In genomic region chr1:12037486-12038355, GRCh38 we compare ENCODE assay signal across 26 cellular contexts. TPM values are rescaled to one million over a fixed set of nuclear protein-coding genes. Genes with fewer than 3 reads are reported as not detected.
A peak's percentile ranks its signal among the peaks of the same experiment; 100 is the strongest.
DNase-seq lines count a peak whose midpoint lies in the region; ATAC-seq and TF ChIP-seq lines count a peak whose summit lies in the region.
"Had no signal": no experiment of that assay in that cellular context is flagged by ENCODE, and none has a peak within 500 bp of the region (broad histone marks: within the 10 kb centered on the region; RNA-seq: fewer than 3 reads in every experiment).

No MANE protein-coding gene starts in this region.

- TF ChIP-seq EP300 in tibial nerve (IDR thresholded peaks at IDR 0.05), result no peak

- H4K20me1 ChIP-seq in BLaER1, result no peaks in the 10 kb centered on the region

- TF ChIP-seq CTCF in HL-60 (IDR thresholded peaks at IDR 0.05; ENCODE audit: insufficient read depth, low read length) (no peak), tibial nerve (IDR thresholded peaks at IDR 0.05) (no peak)

- no peak overlapping the region for H3K23ac ChIP-seq in mesenchymal stem cell (ENCODE audit: low read length in 2 of 2)

- H2BK12ac ChIP-seq in mesenchymal stem cell (ENCODE audit: low read length in 2 of 2), result no peak overlapping the region

- H3K4me3 ChIP-seq in BLaER1, result no peak overlapping the region
- no peak overlapping the region for H3K4me3 ChIP-seq in HL-60 (replicated peaks; ENCODE audit: insufficient read depth, low read length)
- H3K4me3 ChIP-seq in mesenchymal stem cell (ENCODE audit: insufficient read depth in 1 of 2, low read depth in 1 of 2, low read length in 2 of 2), result no peak overlapping the region
- no peak overlapping the region for H3K4me3 ChIP-seq in tibial nerve
- H3K4me3 ChIP-seq: A549, GM23248, PC-9 had no signal

- no peak overlapping the region for H4K8ac ChIP-seq in mesenchymal stem cell (ENCODE audit: low read length)

- peak overlapping the region; percentile 13 for H3K4me3 Mint-ChIP-seq in stimulated activated effector memory CD8-positive, alpha-beta T cell treated with anti-CD3 and anti-CD28 coated beads, Interleukin-12 subunit alpha, Interleukin-12 subunit beta, amount 100 ng/mL, for 72 hours
- H3K4me3 Mint-ChIP-seq: CD4-positive, alpha-beta memory T cell; H9 had no signal

- H3K4me1 ChIP-seq in BLaER1 (peaks cover 75% of the 10 kb centered on the region), mesenchymal stem cell (ENCODE audit: control insufficient read depth, insufficient read depth, low read depth, low read length) (peaks cover 7% of the 10 kb centered on the region), tibial nerve (peaks cover 0 to 31% (median 21%) of the 10 kb centered on the region in 4 donors)
- H3K4me1 ChIP-seq: Caco-2 had no signal

- H3K14ac ChIP-seq in mesenchymal stem cell (ENCODE audit: low read length in 2 of 2), result no peak overlapping the region

- no peaks in the 10 kb centered on the region for H3K9me3 ChIP-seq in BLaER1
- no peaks in the 10 kb centered on the region for H3K9me3 ChIP-seq in mesenchymal stem cell (ENCODE audit: control insufficient read depth, low read length)
- no peaks in the 10 kb centered on the region for H3K9me3 ChIP-seq in tibial nerve
- H3K9me3 ChIP-seq: A549, Caco-2 had no signal

- H4K91ac ChIP-seq in mesenchymal stem cell (ENCODE audit: low read length), result no peak overlapping the region

- peak overlapping the region; percentile 86 for H3K4me2 ChIP-seq in BLaER1
- H3K4me2 ChIP-seq in mesenchymal stem cell (ENCODE audit: low read length, poor library complexity, severe bottlenecking), result no peak overlapping the region
- H3K4me2 ChIP-seq: A549, PC-9 had no signal

- no peak for TF ChIP-seq POLR2A in tibial nerve (IDR thresholded peaks at IDR 0.05)

- H2AFZ ChIP-seq in mesenchymal stem cell (ENCODE audit: low read depth, low read length), result peak overlapping the region; percentile 3
- H2AFZ ChIP-seq: GM23248, PC-9 had no signal

- no peaks in the 10 kb centered on the region for H3K36me3 Mint-ChIP-seq in stimulated activated effector memory CD8-positive, alpha-beta T cell treated with anti-CD3 and anti-CD28 coated beads, Interleukin-12 subunit alpha, Interleukin-12 subunit beta, amount 100 ng/mL, for 72 hours
- H3K36me3 Mint-ChIP-seq: CD4-positive, alpha-beta memory T cell had no signal

- H3K36me3 ChIP-seq in BLaER1 (peaks cover 3% of the 10 kb centered on the region; the same call in 1 of the 2 replicates), mesenchymal stem cell (ENCODE audit: control insufficient read depth in 1 of 2, insufficient read depth in 2 of 2, low read depth in 1 of 2, low read length in 2 of 2) (no peaks in the 10 kb centered on the region), tibial nerve (peaks cover 0 to under 1% (median 0%) of the 10 kb centered on the region in 3 donors)

- H3K27me3 ChIP-seq in BLaER1, result no peaks in the 10 kb centered on the region
- no peaks in the 10 kb centered on the region for H3K27me3 ChIP-seq in HL-60 (ENCODE audit: insufficient read depth, poor library complexity, severe bottlenecking)
- H3K27me3 ChIP-seq in mesenchymal stem cell (ENCODE audit: control insufficient read depth in 1 of 2, insufficient read depth in 1 of 2, low read length in 2 of 2), result peaks cover 5 to 19% of the 10 kb centered on the region in 2 experiments
- H3K27me3 ChIP-seq in tibial nerve, result no peaks in the 10 kb centered on the region

- DNase-seq in HL-60 (ENCODE audit: low read depth in 1 of 2, low spot score in 1 of 2), result no peak
- DNase-seq in mesenchymal stem cell, result no peak
- no peak for DNase-seq in stimulated activated effector memory CD8-positive, alpha-beta T cell treated with anti-CD3 and anti-CD28 coated beads, Interleukin-12 subunit alpha, Interleukin-12 subunit beta, amount 100 ng/mL, for 72 hours (ENCODE audit: low spot score in 2 of 2)
- DNase-seq in tibial nerve (ENCODE audit: low spot score in 2 of 2), result no peak
- no peak for DNase-seq in NCI-H187 treated with DMSO at 0.1 percent for 48 hours (lab: John Stamatoyannopoulos, UW)
- no peak for DNase-seq in activated gamma-delta T cell (lab: John Stamatoyannopoulos, UW)
- DNase-seq: Caco-2; CD4-positive, alpha-beta memory T cell; DMS153; GM23248; H9; KG1; NCI-H1092; NCI-H1436 treated with DMSO at 0.1 percent for 48 hours; NCI-H2029; NCI-H2227 treated with DMSO at 0.1 percent for 48 hours; NCI-H510A; NCI-H748 treated with DMSO at 0.1 percent for 48 hours; PC-9; RPMI8226; SHP77 had no signal

- H3K4ac ChIP-seq in mesenchymal stem cell (ENCODE audit: low read depth in 1 of 2, low read length in 2 of 2), result no peak overlapping the region

- no peak overlapping the region for H2BK5ac ChIP-seq in mesenchymal stem cell (ENCODE audit: low read depth, low read length, poor library complexity, severe bottlenecking)

- peak overlapping the region; percentile 55 for H3K27ac Mint-ChIP-seq in stimulated activated effector memory CD8-positive, alpha-beta T cell treated with anti-CD3 and anti-CD28 coated beads, Interleukin-12 subunit alpha, Interleukin-12 subunit beta, amount 100 ng/mL, for 72 hours

- no peak overlapping the region for H2BK120ac ChIP-seq in mesenchymal stem cell (ENCODE audit: low read depth, low read length)

- ATAC-seq in stimulated activated effector memory CD8-positive, alpha-beta T cell treated with anti-CD3 and anti-CD28 coated beads, Interleukin-12 subunit alpha, Interleukin-12 subunit beta, amount 100 ng/mL, for 72 hours, result no peak
- ATAC-seq: A549, HepG2 had no signal

- H2AK5ac ChIP-seq in mesenchymal stem cell (ENCODE audit: low read length, severe bottlenecking), result no peak overlapping the region

- H3K79me1 ChIP-seq in mesenchymal stem cell (replicated peaks; ENCODE audit: low read length, poor library complexity, severe bottlenecking), result no peaks in the 10 kb centered on the region

- peaks cover 25% of the 10 kb centered on the region for H3K4me1 Mint-ChIP-seq in stimulated activated effector memory CD8-positive, alpha-beta T cell treated with anti-CD3 and anti-CD28 coated beads, Interleukin-12 subunit alpha, Interleukin-12 subunit beta, amount 100 ng/mL, for 72 hours
- H3K4me1 Mint-ChIP-seq: CD4-positive, alpha-beta memory T cell had no signal

- H3K9ac ChIP-seq in BLaER1 (no peak overlapping the region), mesenchymal stem cell (ENCODE audit: low read length) (no peak overlapping the region)
- H3K9ac ChIP-seq: GM23248 had no signal

- H3K18ac ChIP-seq in mesenchymal stem cell (ENCODE audit: low read depth in 1 of 2, low read length in 2 of 2), result no peak overlapping the region

- H3K9me3 Mint-ChIP-seq in stimulated activated effector memory CD8-positive, alpha-beta T cell treated with anti-CD3 and anti-CD28 coated beads, Interleukin-12 subunit alpha, Interleukin-12 subunit beta, amount 100 ng/mL, for 72 hours, result no peaks in the 10 kb centered on the region
- H3K9me3 Mint-ChIP-seq: CD4-positive, alpha-beta memory T cell had no signal

- H3K27ac ChIP-seq in BLaER1, result peak overlapping the region; percentile 65; the same call in 1 of the 2 replicates
- H3K27ac ChIP-seq in HL-60 (replicated peaks), result peak overlapping the region; percentile 92
- H3K27ac ChIP-seq in mesenchymal stem cell (ENCODE audit: low read length, poor library complexity, severe bottlenecking), result no peak overlapping the region
- no peak overlapping the region for H3K27ac ChIP-seq in tibial nerve
- H3K27ac ChIP-seq: A549, GM23248, PC-9 had no signal

- WGBS in mesenchymal stem cell, result 82% methylated on average over 17 of the region's 18 CpGs
- 80% methylated on average over 18 of the region's 18 CpGs for WGBS in tibial nerve, 2 donors

- H2BK15ac ChIP-seq in mesenchymal stem cell (ENCODE audit: low read depth, poor library complexity, severe bottlenecking), result no peak overlapping the region

RNA-seq across cellular contexts. Expression of gene MIIP, which starts 18.4 kb away (rescaled TPM):
- polyA plus RNA-seq in mesenchymal stem cell (2013, experiment 1 of 2), result 13.4 TPM
- polyA plus RNA-seq in mesenchymal stem cell (2013, experiment 2 of 2), result 14.0 TPM
- total RNA-seq in tibial nerve, result 10 to 100 TPM; 53.3 to 95.4 (median 67.1) TPM

RNA-seq across cellular contexts. Expression of gene TNFRSF8, which starts 25.4 kb away (rescaled TPM):
- polyA plus RNA-seq in mesenchymal stem cell (2013, experiment 1 of 2), result 0.03 TPM
- polyA plus RNA-seq in mesenchymal stem cell (2013, experiment 2 of 2), result not detected
- total RNA-seq in tibial nerve, result 1 to 10 TPM in 2 of 4 donors, under 1 TPM in 1, not detected in 1; 0.84 to 4.9 (median 1.8) TPM
- total RNA-seq: Caco-2; CD4-positive, alpha-beta memory T cell; GM23248; HepG2; HT-29; PC-9 had no signal
- polyA plus RNA-seq: BJ; CD4-positive, alpha-beta memory T cell; HepG2 had no signal

RNA-seq across cellular contexts. Expression of gene MFN2, which starts 57.5 kb away (rescaled TPM):
- polyA plus RNA-seq in mesenchymal stem cell (2013, experiment 1 of 2), result 32.9 TPM
- 32.5 TPM for polyA plus RNA-seq in mesenchymal stem cell (2013, experiment 2 of 2)
- total RNA-seq in tibial nerve, result 10 to 100 TPM; 53.8 to 71.6 (median 58.7) TPM

Comparison
In these comparisons a context has a peak if more than half of its experiments do, and no peak if none do; other contexts are left out.
1. H3K27ac ChIP-seq: peak in BLaER1 (single experiment) and HL-60 (single experiment); none in mesenchymal stem cell (single experiment) and tibial nerve (0 of 4).